Comparison of ENCODE assay signal across 16 cellular contexts in genomic region chr2:111634050-111634784, GRCh38.
DNase-seq lines count a peak whose midpoint lies in the region; ATAC-seq and TF ChIP-seq lines count a peak whose summit lies in the region.
"Had no signal": no experiment of that assay in that cellular context is flagged by ENCODE, and none has a peak within 500 bp of the region (broad histone marks: within the 10 kb centered on the region; RNA-seq: fewer than 3 reads in every experiment).

No MANE protein-coding gene starts in this region.

- no peak overlapping the region for H4K8ac ChIP-seq in neuronal stem cell (ENCODE audit: low read depth, low read length)

- H3K36me3 ChIP-seq in neuronal stem cell (replicated peaks in 1 of 2; ENCODE audit: control insufficient read depth in 2 of 2, insufficient read depth in 2 of 2, low read length in 2 of 2): no peaks in the 10 kb centered on the region
- H3K36me3 ChIP-seq: gastrocnemius medialis had no signal

- no peak overlapping the region for H3K18ac ChIP-seq in neuronal stem cell (ENCODE audit: low read length)

- in situ Hi-C loops in SK-MEL-5 (cut with HindIII; ENCODE audit: low pct_unique_long_range_greater_than_20kb, low sequenced_read_pairs): no loop called here

- H3K9me3 Mint-ChIP-seq in activated CD4-positive, alpha-beta T cell treated with anti-CD3 and anti-CD28 coated beads, Interleukin-2, amount 10 ng/mL, durations not matched to agents 24 days and 14 days: peaks cover 25% of the 10 kb centered on the region
- peaks cover 18% of the 10 kb centered on the region for H3K9me3 Mint-ChIP-seq in stimulated activated effector memory CD8-positive, alpha-beta T cell treated with anti-CD3 and anti-CD28 coated beads, Interleukin-12 subunit alpha, Interleukin-12 subunit beta, amount 100 ng/mL, for 72 hours

- H3K27me3 ChIP-seq in neuronal stem cell (ENCODE audit: control insufficient read depth in 3 of 3, insufficient read depth in 3 of 3, low read depth in 1 of 3, low read length in 3 of 3): peaks cover 0 to 5% (median 0%) of the 10 kb centered on the region in 3 experiments
- H3K27me3 ChIP-seq: gastrocnemius medialis had no signal

- no peak overlapping the region for H3K27ac ChIP-seq in neuronal stem cell (replicated peaks; ENCODE audit: low read length)
- H3K27ac ChIP-seq: A549, gastrocnemius medialis had no signal

- peaks cover 3 to 6% of the 10 kb centered on the region in 2 donors for H3K9me3 ChIP-seq in neuronal stem cell (replicated peaks in 1 of 2; ENCODE audit: control insufficient read depth in 2 of 2, insufficient read depth in 1 of 2, low read depth in 1 of 2, low read length in 2 of 2)
- H3K9me3 ChIP-seq: gastrocnemius medialis had no signal

- peaks cover 27% of the 10 kb centered on the region for H3K4me1 Mint-ChIP-seq in activated CD4-positive, alpha-beta T cell treated with anti-CD3 and anti-CD28 coated beads, Interleukin-2, amount 10 ng/mL, durations not matched to agents 24 days and 14 days
- peaks cover 25% of the 10 kb centered on the region for H3K4me1 Mint-ChIP-seq in stimulated activated effector memory CD8-positive, alpha-beta T cell treated with anti-CD3 and anti-CD28 coated beads, Interleukin-12 subunit alpha, Interleukin-12 subunit beta, amount 100 ng/mL, for 72 hours

- H2AFZ ChIP-seq in neuronal stem cell (ENCODE audit: low read length): no peak overlapping the region

- H3K4me3 ChIP-seq in cardiac fibroblast (replicated peaks in 1 of 2; ENCODE audit: low read depth in 2 of 2, low read length in 2 of 2): no peak overlapping the region
- no peak overlapping the region for H3K4me3 ChIP-seq in neuronal stem cell (ENCODE audit: low read length in 2 of 2)
- H3K4me3 ChIP-seq: A549, gastrocnemius medialis had no signal

- H3K9ac ChIP-seq in neuronal stem cell (ENCODE audit: low read depth, low read length, poor library complexity): no peak overlapping the region

- WGBS in neuronal stem cell (ENCODE audit: extremely low coverage in 2 of 2, insufficient read length in 2 of 2, insufficient replicate concordance in 1 of 2), 2 donors: no CpG with 5 or more reads among the region's 2 CpGs

- no peak overlapping the region for H3K23ac ChIP-seq in neuronal stem cell (ENCODE audit: low read depth, low read length, poor library complexity)

- H2BK5ac ChIP-seq in neuronal stem cell (ENCODE audit: low read length): no peak overlapping the region

- intact Hi-C loops in activated CD4-positive, alpha-beta T cell treated with anti-CD3 and anti-CD28 coated beads, Interleukin-2, amount 10 ng/mL, durations not matched to agents 24 days and 14 days (cut with micrococcal nuclease): loop anchor here (1.0 to 2.0 kb wide), 4 partner anchors 8 to 517 kb away; no protein-coding TSS in a partner anchor

- H3K4me3 Mint-ChIP-seq in activated CD4-positive, alpha-beta T cell treated with anti-CD3 and anti-CD28 coated beads, Interleukin-2, amount 10 ng/mL, durations not matched to agents 24 days and 14 days: peak overlapping the region; percentile 62
- H3K4me3 Mint-ChIP-seq in stimulated activated effector memory CD8-positive, alpha-beta T cell treated with anti-CD3 and anti-CD28 coated beads, Interleukin-12 subunit alpha, Interleukin-12 subunit beta, amount 100 ng/mL, for 72 hours: no peak overlapping the region
- H3K4me3 Mint-ChIP-seq: HFFc6; stimulated activated naive CD8-positive, alpha-beta T cell treated with anti-CD3 and anti-CD28 coated beads, Interleukin-15, Interleukin-2, amounts not matched to agents 100 ng/mL and 50 ng/mL, for 24 hours had no signal

- H3K36me3 Mint-ChIP-seq in activated CD4-positive, alpha-beta T cell treated with anti-CD3 and anti-CD28 coated beads, Interleukin-2, amount 10 ng/mL, durations not matched to agents 24 days and 14 days (ENCODE audit: low read depth): peaks cover 13% of the 10 kb centered on the region
- no peaks in the 10 kb centered on the region for H3K36me3 Mint-ChIP-seq in stimulated activated effector memory CD8-positive, alpha-beta T cell treated with anti-CD3 and anti-CD28 coated beads, Interleukin-12 subunit alpha, Interleukin-12 subunit beta, amount 100 ng/mL, for 72 hours

- no peak overlapping the region for H2BK15ac ChIP-seq in neuronal stem cell (ENCODE audit: low read length)

- no peak overlapping the region for H3K4ac ChIP-seq in neuronal stem cell (ENCODE audit: low read length)

- no peak overlapping the region for H2BK120ac ChIP-seq in neuronal stem cell (ENCODE audit: low read depth, low read length)

- H2BK12ac ChIP-seq in neuronal stem cell (ENCODE audit: low read length): no peak overlapping the region

- H3K4me2 ChIP-seq in neuronal stem cell (ENCODE audit: insufficient read depth, low read length, poor library complexity, severe bottlenecking): no peak overlapping the region
- H3K4me2 ChIP-seq: A549 had no signal

- H3K27me3 Mint-ChIP-seq in activated CD4-positive, alpha-beta T cell treated with anti-CD3 and anti-CD28 coated beads, Interleukin-2, amount 10 ng/mL, durations not matched to agents 24 days and 14 days: peaks cover 11% of the 10 kb centered on the region

- H3K79me1 ChIP-seq in neuronal stem cell (ENCODE audit: low read depth, low read length): no peaks in the 10 kb centered on the region

- peaks cover 0 to 3% of the 10 kb centered on the region in 2 donors for H3K4me1 ChIP-seq in neuronal stem cell (ENCODE audit: control insufficient read depth in 2 of 2, insufficient read depth in 1 of 2, low read depth in 1 of 2, low read length in 2 of 2)
- H3K4me1 ChIP-seq: A549 had no signal

- no peak for TF ChIP-seq CTCF in cardiac fibroblast (IDR thresholded peaks at IDR 0.05; ENCODE audit: low read depth, low read length)

- peak; percentile 80 for DNase-seq in activated CD4-positive, alpha-beta T cell treated with anti-CD3 and anti-CD28 coated beads, Interleukin-2, amount 10 ng/mL, durations not matched to agents 24 days and 14 days
- DNase-seq in activated CD4-positive, alpha-beta T cell treated with anti-CD3 and anti-CD28 coated beads for 1 hour: no peak
- DNase-seq in SK-MEL-5 (ENCODE audit: low read depth, low spot score) (peak; percentile 4), cardiac fibroblast (ENCODE audit: low read depth in 2 of 2) (peak; percentile 20 to 37), T1000 (lab: John Stamatoyannopoulos, UW) (no peak), neuronal stem cell (ENCODE audit: low spot score) (no peak)
- DNase-seq in stimulated activated effector memory CD8-positive, alpha-beta T cell treated with anti-CD3 and anti-CD28 coated beads, Interleukin-12 subunit alpha, Interleukin-12 subunit beta, amount 100 ng/mL, for 72 hours (ENCODE audit: low spot score in 2 of 2): no peak
- no peak for DNase-seq in stimulated activated CD4-positive, alpha-beta T cell treated with anti-CD3 and anti-CD28 coated beads, Interleukin-4, amount 100 ng/mL, for 4 hours
- DNase-seq: activated T-cell treated with anti-CD3 and anti-CD28 coated beads for 4 hours, gastrocnemius medialis, mesendoderm, NCI-H2029, SHP77 treated with DMSO at 0.1 percent for 48 hours had no signal

- peak; percentile 83 for ATAC-seq in stimulated activated effector memory CD8-positive, alpha-beta T cell treated with anti-CD3 and anti-CD28 coated beads, Interleukin-12 subunit alpha, Interleukin-12 subunit beta, amount 100 ng/mL, for 72 hours
- ATAC-seq: A549, gastrocnemius medialis had no signal

- no peak overlapping the region for H4K91ac ChIP-seq in neuronal stem cell (ENCODE audit: low read depth, low read length, poor library complexity)

- H2AK5ac ChIP-seq in neuronal stem cell (ENCODE audit: low read depth, low read length): no peak overlapping the region

- H3K27ac Mint-ChIP-seq in activated CD4-positive, alpha-beta T cell treated with anti-CD3 and anti-CD28 coated beads, Interleukin-2, amount 10 ng/mL, durations not matched to agents 24 days and 14 days: peak overlapping the region; percentile 88
- peak overlapping the region; percentile 20 for H3K27ac Mint-ChIP-seq in stimulated activated effector memory CD8-positive, alpha-beta T cell treated with anti-CD3 and anti-CD28 coated beads, Interleukin-12 subunit alpha, Interleukin-12 subunit beta, amount 100 ng/mL, for 72 hours
- H3K27ac Mint-ChIP-seq: HFFc6 had no signal

- no peak overlapping the region for H3K14ac ChIP-seq in neuronal stem cell (ENCODE audit: low read length)

Comparison
In these comparisons a context has a peak if more than half of its experiments do, and no peak if none do; other contexts are left out.
1. DNase-seq: peak in activated CD4-positive, alpha-beta T cell treated with anti-CD3 and anti-CD28 coated beads, Interleukin-2, amount 10 ng/mL, durations not matched to agents 24 days and 14 days (single experiment), SK-MEL-5 (single experiment) and cardiac fibroblast (2 of 2); none in activated CD4-positive, alpha-beta T cell treated with anti-CD3 and anti-CD28 coated beads for 1 hour (single experiment), stimulated activated effector memory CD8-positive, alpha-beta T cell treated with anti-CD3 and anti-CD28 coated beads, Interleukin-12 subunit alpha, Interleukin-12 subunit beta, amount 100 ng/mL, for 72 hours (0 of 2), stimulated activated CD4-positive, alpha-beta T cell treated with anti-CD3 and anti-CD28 coated beads, Interleukin-4, amount 100 ng/mL, for 4 hours (0 of 2), T1000 (single experiment) and neuronal stem cell (single experiment).